ENCODE assay signal across 21 cellular contexts in the genomic region with DNA sequence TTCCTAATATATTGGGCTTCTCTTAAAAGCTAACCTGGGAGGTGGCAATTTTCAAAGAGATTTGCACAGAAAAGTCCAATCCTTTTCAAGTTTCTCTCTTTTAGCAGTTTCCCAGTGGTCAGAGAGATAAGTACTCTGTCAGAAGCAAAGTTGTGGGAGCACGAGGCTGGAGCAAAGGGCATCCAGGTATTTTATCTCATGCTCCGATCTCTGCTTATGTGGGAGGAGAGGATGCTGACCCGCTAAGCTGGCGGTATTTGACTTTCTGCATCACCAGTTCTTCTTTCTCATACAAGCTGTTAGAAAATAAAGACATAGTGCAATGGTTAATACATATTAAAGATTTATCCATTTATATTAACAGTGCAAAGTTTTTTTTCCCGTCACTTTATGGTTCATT. TPM values are rescaled to one million over a fixed set of nuclear protein-coding genes. Genes with fewer than 3 reads are reported as not detected.
DNase-seq lines count a peak whose midpoint lies in the region; FAIRE-seq and TF ChIP-seq lines count a peak whose summit lies in the region.
"Had no signal": no experiment of that assay in that cellular context is flagged by ENCODE, and none has a peak within 500 bp of the region (broad histone marks: within the 10 kb centered on the region; RNA-seq: fewer than 3 reads in every experiment).

No MANE protein-coding gene starts in this region.

- intact Hi-C loops in PC-9 (cut with micrococcal nuclease; ENCODE audit: unreplicated experiment): no loop called here

- H3K27me3 ChIP-seq in mesenchymal stem cell (ENCODE audit: control insufficient read depth in 1 of 2, insufficient read depth in 1 of 2, low read length in 2 of 2): no peaks in the 10 kb centered on the region
- no peaks in the 10 kb centered on the region for H3K27me3 ChIP-seq in PC-9 (ENCODE audit: insufficient read depth, low read depth)

- H4K8ac ChIP-seq in mesenchymal stem cell (ENCODE audit: low read length): no peak overlapping the region

- no peaks in the 10 kb centered on the region for H3K79me1 ChIP-seq in mesenchymal stem cell (replicated peaks; ENCODE audit: low read length, poor library complexity, severe bottlenecking)

- H3K18ac ChIP-seq in mesenchymal stem cell (ENCODE audit: low read depth in 1 of 2, low read length in 2 of 2): no peak overlapping the region

- H3K14ac ChIP-seq in mesenchymal stem cell (ENCODE audit: low read length in 2 of 2): no peak overlapping the region

- H3K4me1 ChIP-seq in mesenchymal stem cell (ENCODE audit: control insufficient read depth, insufficient read depth, low read depth, low read length) (no peaks in the 10 kb centered on the region), PC-9 (replicated peaks; ENCODE audit: insufficient read depth) (no peaks in the 10 kb centered on the region)
- H3K4me1 ChIP-seq: HAP-1 had no signal

- H3K4me2 ChIP-seq in mesenchymal stem cell (ENCODE audit: low read length, poor library complexity, severe bottlenecking): no peak overlapping the region
- no peak overlapping the region for H3K4me2 ChIP-seq in PC-9

- H3K36me3 ChIP-seq in mesenchymal stem cell (ENCODE audit: control insufficient read depth in 1 of 2, insufficient read depth in 2 of 2, low read depth in 1 of 2, low read length in 2 of 2): no peaks in the 10 kb centered on the region
- no peaks in the 10 kb centered on the region for H3K36me3 ChIP-seq in PC-9 (ENCODE audit: low read depth)
- H3K36me3 ChIP-seq: HAP-1 had no signal

- no peak overlapping the region for H3K4me3 ChIP-seq in mesenchymal stem cell (ENCODE audit: insufficient read depth in 1 of 2, low read depth in 1 of 2, low read length in 2 of 2)
- H3K4me3 ChIP-seq in PC-9: no peak overlapping the region
- H3K4me3 ChIP-seq: HAP-1, K562 had no signal

- H2BK15ac ChIP-seq in mesenchymal stem cell (ENCODE audit: low read depth, poor library complexity, severe bottlenecking): no peak overlapping the region

- no peak overlapping the region for H3K9ac ChIP-seq in mesenchymal stem cell (ENCODE audit: low read length)

- no peak overlapping the region for H3K4ac ChIP-seq in mesenchymal stem cell (ENCODE audit: low read depth in 1 of 2, low read length in 2 of 2)

- POLR2A ChIA-PET in PC-9 (lab: Charles Lee; ENCODE audit: unreplicated experiment): no interaction called here

- DNase-seq in RCC 7860 (ENCODE audit: low spot score) (peak; percentile 32), islet precursor cell (peak; percentile 64), mesenchymal stem cell (no peak), SKM-1 (lab: John Stamatoyannopoulos, UW; ENCODE audit: unreplicated experiment) (no peak), GM19239 (ENCODE audit: insufficient read length, low spot score) (no peak), PC-9 (no peak)
- DNase-seq: ACHN; AML-193; CD4-positive, alpha-beta memory T cell; DMS153; DMS79; GF-D8; IMR-90 had no signal

- no peaks in the 10 kb centered on the region for H3K79me2 ChIP-seq in PC-9 (ENCODE audit: low read depth)

- H2AK5ac ChIP-seq in mesenchymal stem cell (ENCODE audit: low read length, severe bottlenecking): no peak overlapping the region

- no peak overlapping the region for H2BK120ac ChIP-seq in mesenchymal stem cell (ENCODE audit: low read depth, low read length)

- FAIRE-seq in RCC 7860 (lab: Jason Lieb, UNC): peak; percentile 51
- FAIRE-seq in GM19239 (lab: Jason Lieb, UNC): no peak
- FAIRE-seq: A204.1, H1, HTR-8/SVneo, K562 had no signal

- CTCF ChIA-PET in PC-9 (lab: Charles Lee): no interaction called here

- H3F3A ChIP-seq in PC-9 (ENCODE audit: insufficient read depth, low read depth): no peaks in the 10 kb centered on the region

- H2AFZ ChIP-seq in mesenchymal stem cell (ENCODE audit: low read depth, low read length): no peak overlapping the region
- H2AFZ ChIP-seq in PC-9: no peak overlapping the region

- H3K9me3 ChIP-seq in mesenchymal stem cell (ENCODE audit: control insufficient read depth, low read length): no peaks in the 10 kb centered on the region
- H3K9me3 ChIP-seq in PC-9 (ENCODE audit: insufficient read depth, low read depth): no peaks in the 10 kb centered on the region
- H3K9me3 ChIP-seq: HAP-1 had no signal

- no peak for TF ChIP-seq CTCF in PC-9 (conservative IDR thresholded peaks at IDR 0.05)

- H3K27ac ChIP-seq in mesenchymal stem cell (ENCODE audit: low read length, poor library complexity, severe bottlenecking) (peak overlapping the region; percentile 52), PC-9 (no peak overlapping the region)

- no peaks in the 10 kb centered on the region for H4K20me1 ChIP-seq in PC-9 (ENCODE audit: insufficient read depth)

- no peak overlapping the region for H2BK12ac ChIP-seq in mesenchymal stem cell (ENCODE audit: low read length in 2 of 2)

- no TSS peak for BruUV-seq in PC-9 (replicated peaks; lab: Mats Ljungman, UMichigan)

- H4K91ac ChIP-seq in mesenchymal stem cell (ENCODE audit: low read length): no peak overlapping the region

- H3K23ac ChIP-seq in mesenchymal stem cell (ENCODE audit: low read length in 2 of 2): no peak overlapping the region

- WGBS in mesenchymal stem cell: 89% methylated on average over 5 of the region's 5 CpGs

- H3K9me2 ChIP-seq in PC-9 (ENCODE audit: insufficient read depth): no peaks in the 10 kb centered on the region; the same call in 1 of the 2 replicates

- no peak overlapping the region for H2BK5ac ChIP-seq in mesenchymal stem cell (ENCODE audit: low read depth, low read length, poor library complexity, severe bottlenecking)

RNA-seq across cellular contexts. Expression of gene DAOA, which starts 44.5 kb away (rescaled TPM):
- polyA plus RNA-seq in mesenchymal stem cell (2013, experiment 1 of 2): not detected
- polyA plus RNA-seq in mesenchymal stem cell (2013, experiment 2 of 2): not detected
- total RNA-seq in PC-9 (2021): not detected in 2 replicates
- total RNA-seq: CD4-positive, alpha-beta memory T cell; Daoy; H1; IMR-90; K562 had no signal
- polyA plus RNA-seq: BJ; CD14-positive monocyte; CD4-positive, alpha-beta memory T cell; H1; IMR-90; K562 had no signal

Comparison
In these comparisons a context has a peak if more than half of its experiments do, and no peak if none do; other contexts are left out.
1. DNase-seq: peak in RCC 7860 (single experiment) and islet precursor cell (single experiment); none in mesenchymal stem cell (single experiment), SKM-1 (single experiment), GM19239 (single experiment) and PC-9 (0 of 2).